In genomic region chr11:70755410-70756158, GRCh38 we compare ENCODE assay signal across 1 cellular context.
A peak's percentile ranks its signal among the peaks of the same experiment; 100 is the strongest.
TF ChIP-seq lines count a peak whose summit lies in the region.

No MANE protein-coding gene starts in this region.

TF ChIP-seq in H1, 55 proteins besides CTCF, POLR2A, EP300 and RAD21:
- TF ChIP-seq RBBP5 (IDR thresholded peaks at IDR 0.05; ENCODE audit: borderline replicate concordance, low read depth, low read length) (no peak), JUND (IDR thresholded peaks at IDR 0.05; ENCODE audit: low read length) (0 out of 2 replicates have a peak, but pooled peaks have one; percentile 15), EGR1 (IDR thresholded peaks at IDR 0.05; ENCODE audit: borderline replicate concordance, low read depth, low read length) (0 out of 2 replicates have a peak, but pooled peaks have one; percentile 5), ATF2 (IDR thresholded peaks at IDR 0.05; ENCODE audit: low read length) (no peak), TEAD4 (IDR thresholded peaks at IDR 0.05; ENCODE audit: low read depth, low read length) (peak; percentile 68), SP2 (IDR thresholded peaks at IDR 0.05; ENCODE audit: low read length) (no peak), ATF3 (IDR thresholded peaks at IDR 0.05; ENCODE audit: insufficient read depth, low read depth, low read length) (0 out of 2 replicates have a peak, but pooled peaks have one; percentile 11), CEBPB (IDR thresholded peaks at IDR 0.05; ENCODE audit: low read depth, low read length) (0 out of 2 replicates have a peak, but pooled peaks have one; percentile 9), MAX (IDR thresholded peaks at IDR 0.05) (0 out of 2 replicates have a peak, but pooled peaks have one; percentile 28), CBX5 (IDR thresholded peaks at IDR 0.05; ENCODE audit: low read depth, low read length) (no peak), BCL11A (IDR thresholded peaks at IDR 0.05; ENCODE audit: low read depth in 2 of 2, low read length in 2 of 2) (no peak)
